ENCODE assay signal across 8 cellular contexts in genomic region chr16:71242601-71243000, GRCh38.
"Had no signal": no experiment of that assay in that cellular context is flagged by ENCODE, and none has a peak within 500 bp of the region (broad histone marks: within the 10 kb centered on the region; RNA-seq: fewer than 3 reads in every experiment).

No MANE protein-coding gene starts in this region.

- H2AFZ ChIP-seq: GM23338 had no signal

- DNase-seq: H9, HCEC 1CT, IMR-90, KG1 had no signal

- H3K4me3 ChIP-seq: GM23338, K562 had no signal

- H3K4me2 ChIP-seq: GM23338 had no signal

- FAIRE-seq: H1, H54, K562 had no signal
